Comparison of ENCODE assay signal across 34 cellular contexts in genomic region chr2:66981074-66981473, GRCh38.
"Had no signal": no experiment of that assay in that cellular context is flagged by ENCODE, and none has a peak within 500 bp of the region (broad histone marks: within the 10 kb centered on the region; RNA-seq: fewer than 3 reads in every experiment).

No MANE protein-coding gene starts in this region.

- H3K27me3 Mint-ChIP-seq: activated B cell treated with CpG ODN at 0.5 μM for 24 hours; activated CD4-positive, alpha-beta memory T cell treated with anti-CD3 and anti-CD28 coated beads for 36 hours; activated CD4-positive, alpha-beta T cell treated with anti-CD3 and anti-CD28 coated beads for 36 hours; activated CD4-positive, alpha-beta T cell treated with anti-CD3 and anti-CD28 coated beads, Interleukin-2, amount 10 ng/mL, durations not matched to agents 24 days and 14 days; activated CD8-positive, alpha-beta memory T cell treated with anti-CD3 and anti-CD28 coated beads, Interleukin-2, amount 10 ng/mL, durations not matched to agents 7 days and 5 days; activated naive CD4-positive, alpha-beta T cell treated with anti-CD3 and anti-CD28 coated beads, Interleukin-2, amount 50 U/mL, for 24 hours; activated naive CD8-positive, alpha-beta T cell treated with anti-CD3 and anti-CD28 coated beads for 36 hours; activated naive CD8-positive, alpha-beta T cell treated with anti-CD3 and anti-CD28 coated beads, Interleukin-2, amount 50 U/mL, for 24 hours; effector memory CD8-positive, alpha-beta T cell; T-helper 17 cell had no signal

- H3K27ac ChIP-seq: esophagus muscularis mucosa, foreskin keratinocyte, gastrocnemius medialis, heart left ventricle, WERI-Rb-1 had no signal

- H3K36me3 ChIP-seq: esophagus muscularis mucosa, gastrocnemius medialis, heart left ventricle, WERI-Rb-1 had no signal

- H3K4me3 Mint-ChIP-seq: activated B cell treated with CpG ODN at 0.5 μM for 24 hours; activated CD4-positive, alpha-beta memory T cell treated with anti-CD3 and anti-CD28 coated beads for 36 hours; activated CD4-positive, alpha-beta T cell treated with anti-CD3 and anti-CD28 coated beads for 36 hours; activated CD4-positive, alpha-beta T cell treated with anti-CD3 and anti-CD28 coated beads, Interleukin-2, amount 10 ng/mL, durations not matched to agents 24 days and 14 days; activated CD8-positive, alpha-beta memory T cell treated with anti-CD3 and anti-CD28 coated beads, Interleukin-2, amount 10 ng/mL, durations not matched to agents 7 days and 5 days; activated CD8-positive, alpha-beta T cell treated with anti-CD3 and anti-CD28 coated beads, Interleukin-2, amount 10 ng/mL, durations not matched to agents 7 days and 5 days; activated naive CD4-positive, alpha-beta T cell treated with anti-CD3 and anti-CD28 coated beads for 36 hours; activated naive CD4-positive, alpha-beta T cell treated with anti-CD3 and anti-CD28 coated beads, Interleukin-2, amount 50 U/mL, for 24 hours; activated naive CD8-positive, alpha-beta T cell treated with anti-CD3 and anti-CD28 coated beads for 36 hours; activated naive CD8-positive, alpha-beta T cell treated with anti-CD3 and anti-CD28 coated beads, Interleukin-2, amount 50 U/mL, for 24 hours; activated T-helper 1 cell treated with anti-CD3 and anti-CD28 coated beads, Interleukin-12 subunit alpha, Interleukin-12 subunit beta, Interleukin-2, Interleukin-4 antibody, amounts not matched to agents 30 ng/mL and 10 ng/mL and 1 ng/mL, durations not matched to agents 14 hours and 24 hours and 36 hours; effector memory CD8-positive, alpha-beta T cell; T-helper 17 cell; T-helper 2 cell treated with Interferon-gamma antibody and Interleukin-4, amounts not matched to agents 5 μg/mL and 100 μg/mL, for 36 hours had no signal

- H3K4me1 Mint-ChIP-seq: activated B cell treated with CpG ODN at 0.5 μM for 24 hours; activated CD4-positive, alpha-beta T cell treated with anti-CD3 and anti-CD28 coated beads for 36 hours; activated CD4-positive, alpha-beta T cell treated with anti-CD3 and anti-CD28 coated beads, Interleukin-2, amount 10 ng/mL, durations not matched to agents 24 days and 14 days; activated CD8-positive, alpha-beta memory T cell treated with anti-CD3 and anti-CD28 coated beads, Interleukin-2, amount 10 ng/mL, durations not matched to agents 7 days and 5 days; activated naive CD4-positive, alpha-beta T cell treated with anti-CD3 and anti-CD28 coated beads, Interleukin-2, amount 50 U/mL, for 24 hours; activated naive CD8-positive, alpha-beta T cell treated with anti-CD3 and anti-CD28 coated beads for 36 hours; activated naive CD8-positive, alpha-beta T cell treated with anti-CD3 and anti-CD28 coated beads, Interleukin-2, amount 50 U/mL, for 24 hours; T-helper 17 cell had no signal

- H3K9me3 ChIP-seq: esophagus muscularis mucosa, gastrocnemius medialis, heart left ventricle had no signal

- H3K4me3 ChIP-seq: esophagus muscularis mucosa, gastrocnemius medialis, heart left ventricle had no signal

- DNase-seq: activated B cell treated with CpG ODN at 0.5 μM for 24 hours; activated CD4-positive, alpha-beta memory T cell treated with anti-CD3 and anti-CD28 coated beads for 36 hours; activated CD4-positive, alpha-beta T cell treated with anti-CD3 and anti-CD28 coated beads for 36 hours; activated CD4-positive, alpha-beta T cell treated with anti-CD3 and anti-CD28 coated beads, Interleukin-2, amount 10 ng/mL, durations not matched to agents 24 days and 14 days; activated CD4-positive, CD25-positive, alpha-beta regulatory T cell treated with anti-CD3 and anti-CD28 coated beads, Interleukin-2, amount 50 U/mL, for 72 hours; activated CD8-positive, alpha-beta memory T cell treated with anti-CD3 and anti-CD28 coated beads, Interleukin-2, amount 10 ng/mL, durations not matched to agents 7 days and 5 days; activated CD8-positive, alpha-beta memory T cell treated with anti-CD3 and anti-CD28 coated beads, Interleukin-2, amount 50 U/mL, for 4 hours; activated CD8-positive, alpha-beta T cell treated with anti-CD3 and anti-CD28 coated beads, Interleukin-2, amount 10 ng/mL, durations not matched to agents 7 days and 5 days; activated effector memory CD4-positive, alpha-beta T cell treated with anti-CD3 and anti-CD28 coated beads, Interleukin-2, amount 50 U/mL, for 16 hours; activated naive CD4-positive, alpha-beta T cell treated with anti-CD3 and anti-CD28 coated beads for 36 hours; activated naive CD8-positive, alpha-beta T cell treated with anti-CD3 and anti-CD28 coated beads for 36 hours; activated naive CD8-positive, alpha-beta T cell treated with anti-CD3 and anti-CD28 coated beads, Interleukin-2, amount 50 U/mL, for 24 hours; activated T-cell treated with anti-CD3 and anti-CD28 coated beads, Interleukin-2, amount 50 U/mL, for 1 hour; activated T-cell treated with anti-CD3 and anti-CD28 coated beads, Interleukin-2, amount 50 U/mL, for 48 hours; amniotic stem cell; anterior cingulate cortex; caudate nucleus; cortex of kidney; dermis blood vessel endothelial cell; effector CD4-positive, alpha-beta T cell; effector memory CD8-positive, alpha-beta T cell; erythroblast; foreskin keratinocyte; gastrocnemius medialis; glutamatergic neuron; heart left ventricle; T-helper 17 cell; T1000; WERI-Rb-1 had no signal

- H3K4me1 ChIP-seq: gastrocnemius medialis, heart left ventricle had no signal

- H3K27ac Mint-ChIP-seq: activated B cell treated with CpG ODN at 0.5 μM for 24 hours; activated CD4-positive, alpha-beta memory T cell treated with anti-CD3 and anti-CD28 coated beads for 36 hours; activated CD4-positive, alpha-beta T cell treated with anti-CD3 and anti-CD28 coated beads for 36 hours; activated CD4-positive, alpha-beta T cell treated with anti-CD3 and anti-CD28 coated beads, Interleukin-2, amount 10 ng/mL, durations not matched to agents 24 days and 14 days; activated CD8-positive, alpha-beta memory T cell treated with anti-CD3 and anti-CD28 coated beads, Interleukin-2, amount 10 ng/mL, durations not matched to agents 7 days and 5 days; activated CD8-positive, alpha-beta T cell treated with anti-CD3 and anti-CD28 coated beads, Interleukin-2, amount 10 ng/mL, durations not matched to agents 7 days and 5 days; activated naive CD4-positive, alpha-beta T cell treated with anti-CD3 and anti-CD28 coated beads for 36 hours; activated naive CD4-positive, alpha-beta T cell treated with anti-CD3 and anti-CD28 coated beads, Interleukin-2, amount 50 U/mL, for 24 hours; activated naive CD8-positive, alpha-beta T cell treated with anti-CD3 and anti-CD28 coated beads for 36 hours; activated naive CD8-positive, alpha-beta T cell treated with anti-CD3 and anti-CD28 coated beads, Interleukin-2, amount 50 U/mL, for 24 hours; activated T-helper 1 cell treated with anti-CD3 and anti-CD28 coated beads, Interleukin-12 subunit alpha, Interleukin-12 subunit beta, Interleukin-2, Interleukin-4 antibody, amounts not matched to agents 30 ng/mL and 10 ng/mL and 1 ng/mL, durations not matched to agents 14 hours and 24 hours and 36 hours; activated T-helper 2 cell treated with anti-CD3 and anti-CD28 coated beads, Interferon-gamma antibody, Interleukin-2, Interleukin-4, amounts not matched to agents 10 μg/mL and 5 μg/mL and 100 μg/mL, durations not matched to agents 14 hours and 24 hours and 36 hours; effector memory CD8-positive, alpha-beta T cell; T-helper 17 cell; T-helper 2 cell treated with Interferon-gamma antibody and Interleukin-4, amounts not matched to agents 5 μg/mL and 100 μg/mL, for 36 hours had no signal

- ATAC-seq: activated CD4-positive, alpha-beta T cell treated with anti-CD3 and anti-CD28 coated beads for 36 hours; activated CD8-positive, alpha-beta memory T cell treated with anti-CD3 and anti-CD28 coated beads, Interleukin-2, amount 10 ng/mL, durations not matched to agents 7 days and 5 days; activated CD8-positive, alpha-beta T cell treated with anti-CD3 and anti-CD28 coated beads, Interleukin-2, amount 10 ng/mL, durations not matched to agents 7 days and 5 days; activated naive CD8-positive, alpha-beta T cell treated with anti-CD3 and anti-CD28 coated beads, Interleukin-2, amount 50 U/mL, for 24 hours; effector memory CD8-positive, alpha-beta T cell; foreskin keratinocyte; gastrocnemius medialis; heart left ventricle; T-helper 17 cell had no signal

- H3K27me3 ChIP-seq: esophagus muscularis mucosa, foreskin keratinocyte, gastrocnemius medialis, heart left ventricle had no signal

- H3K9me3 Mint-ChIP-seq: activated B cell treated with CpG ODN at 0.5 μM for 24 hours; activated CD4-positive, alpha-beta T cell treated with anti-CD3 and anti-CD28 coated beads, Interleukin-2, amount 10 ng/mL, durations not matched to agents 24 days and 14 days; activated naive CD4-positive, alpha-beta T cell treated with anti-CD3 and anti-CD28 coated beads for 36 hours; activated naive CD8-positive, alpha-beta T cell treated with anti-CD3 and anti-CD28 coated beads, Interleukin-2, amount 50 U/mL, for 24 hours; activated T-helper 1 cell treated with anti-CD3 and anti-CD28 coated beads, Interleukin-12 subunit alpha, Interleukin-12 subunit beta, Interleukin-2, Interleukin-4 antibody, amounts not matched to agents 30 ng/mL and 10 ng/mL and 1 ng/mL, durations not matched to agents 14 hours and 24 hours and 36 hours; activated T-helper 2 cell treated with anti-CD3 and anti-CD28 coated beads, Interferon-gamma antibody, Interleukin-2, Interleukin-4, amounts not matched to agents 10 μg/mL and 5 μg/mL and 100 μg/mL, durations not matched to agents 14 hours and 24 hours and 36 hours; T-helper 2 cell treated with Interferon-gamma antibody and Interleukin-4, amounts not matched to agents 5 μg/mL and 100 μg/mL, for 36 hours had no signal

- H3K36me3 Mint-ChIP-seq: activated CD4-positive, alpha-beta memory T cell treated with anti-CD3 and anti-CD28 coated beads for 36 hours; activated CD8-positive, alpha-beta memory T cell treated with anti-CD3 and anti-CD28 coated beads, Interleukin-2, amount 10 ng/mL, durations not matched to agents 7 days and 5 days; activated naive CD4-positive, alpha-beta T cell treated with anti-CD3 and anti-CD28 coated beads, Interleukin-2, amount 50 U/mL, for 24 hours; activated naive CD8-positive, alpha-beta T cell treated with anti-CD3 and anti-CD28 coated beads for 36 hours had no signal
